Comparison of ENCODE assay signal across 15 cellular contexts in the genomic region with DNA sequence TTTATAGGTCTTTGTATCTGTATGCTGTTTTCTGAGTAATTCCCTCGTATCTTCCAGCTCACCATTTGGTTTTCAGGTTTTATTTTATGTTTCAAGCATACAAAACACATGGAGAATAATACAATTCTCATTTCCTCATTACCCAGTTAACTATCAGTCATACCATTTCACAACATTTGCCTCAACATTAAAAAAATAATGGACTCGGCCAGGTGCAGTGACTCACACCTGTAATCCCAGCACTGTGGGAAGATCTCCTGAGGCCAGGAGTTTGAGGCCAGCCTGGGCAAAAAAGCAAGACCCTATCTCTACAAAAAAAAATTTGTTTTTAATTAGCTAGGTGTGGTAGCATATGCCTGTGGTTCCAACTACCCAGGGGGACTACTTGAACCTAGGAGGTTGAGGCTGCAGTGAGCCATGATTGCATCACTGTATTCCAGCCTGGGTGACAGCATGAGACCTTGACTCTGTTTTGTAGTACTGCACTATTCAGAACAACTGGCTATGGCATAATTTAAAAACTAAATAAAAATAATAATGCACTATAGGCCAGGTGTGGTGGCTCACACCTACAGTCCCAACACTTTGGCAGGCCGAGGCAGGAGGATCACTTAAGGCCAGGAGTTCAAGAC.
"Had no signal": no experiment of that assay in that cellular context is flagged by ENCODE, and none has a peak within 500 bp of the region (broad histone marks: within the 10 kb centered on the region; RNA-seq: fewer than 3 reads in every experiment).

No MANE protein-coding gene starts in this region.

- H3K27ac ChIP-seq: body of pancreas, pancreas, stomach, uterus had no signal

- DNase-seq: activated CD4-positive, alpha-beta T cell treated with anti-CD3 and anti-CD28 coated beads, Interleukin-2, amount 50 U/mL, for 4 hours; activated effector memory CD4-positive, alpha-beta T cell treated with Interleukin-2 at 50 U/mL for 16 hours; activated T-cell treated with anti-CD3 and anti-CD28 coated beads, Interleukin-2, amount 50 U/mL, for 1 hour; amniotic stem cell; body of pancreas; glutamatergic neuron; pancreas; stimulated activated CD4-positive, alpha-beta T cell treated with anti-CD3 and anti-CD28 coated beads, Interleukin-15, amount 100 ng/mL, for 24 hours; stimulated activated CD4-positive, alpha-beta T cell treated with anti-CD3 and anti-CD28 coated beads, Interleukin-4, amount 100 ng/mL, for 4 hours; stomach; uterus had no signal

- H3K4me1 ChIP-seq: body of pancreas, pancreas, uterus had no signal

- H3K4me3 ChIP-seq: body of pancreas, pancreas, stomach, uterus had no signal

- H3K27me3 ChIP-seq: body of pancreas, pancreas, stomach, uterus had no signal

- H3K9me3 Mint-ChIP-seq: activated naive CD4-positive, alpha-beta T cell treated with anti-CD3 and anti-CD28 coated beads, Interleukin-2, amount 50 U/mL, for 24 hours; dendritic cell treated with granulocyte-macrophage colony-stimulating factor and Interleukin-4, amounts not matched to agents 40 ng/mL and 50 ng/mL, for 4 days; T-helper 2 cell treated with Interferon-gamma antibody and Interleukin-4, amounts not matched to agents 5 μg/mL and 100 μg/mL, for 36 hours had no signal

- H3K4me3 Mint-ChIP-seq: activated naive CD4-positive, alpha-beta T cell treated with anti-CD3 and anti-CD28 coated beads, Interleukin-2, amount 50 U/mL, for 24 hours; dendritic cell treated with granulocyte-macrophage colony-stimulating factor and Interleukin-4, amounts not matched to agents 40 ng/mL and 50 ng/mL, for 4 days; T-helper 2 cell treated with Interferon-gamma antibody and Interleukin-4, amounts not matched to agents 5 μg/mL and 100 μg/mL, for 36 hours had no signal

- ATAC-seq: body of pancreas, left lobe of liver, pancreas had no signal

- H3K9me3 ChIP-seq: body of pancreas, pancreas, stomach, uterus had no signal

- H3K27ac Mint-ChIP-seq: activated naive CD4-positive, alpha-beta T cell treated with anti-CD3 and anti-CD28 coated beads, Interleukin-2, amount 50 U/mL, for 24 hours; dendritic cell treated with granulocyte-macrophage colony-stimulating factor and Interleukin-4, amounts not matched to agents 40 ng/mL and 50 ng/mL, for 4 days; T-helper 2 cell treated with Interferon-gamma antibody and Interleukin-4, amounts not matched to agents 5 μg/mL and 100 μg/mL, for 36 hours had no signal

- H3K36me3 ChIP-seq: uterus had no signal
